24 cellular contexts compared by ENCODE assay signal in genomic region chr3:126521122-126521891, GRCh38. TPM values are rescaled to one million over a fixed set of nuclear protein-coding genes. Genes with fewer than 3 reads are reported as not detected.
DNase-seq lines count a peak whose midpoint lies in the region; ATAC-seq and TF ChIP-seq lines count a peak whose summit lies in the region.
"Had no signal": no experiment of that assay in that cellular context is flagged by ENCODE, and none has a peak within 500 bp of the region (broad histone marks: within the 10 kb centered on the region; RNA-seq: fewer than 3 reads in every experiment).

No MANE protein-coding gene starts in this region.

- H3K27me3 ChIP-seq in heart left ventricle = peaks cover 0 to 25% (median 7%) of the 10 kb centered on the region in 9 donors
- peaks cover 52% of the 10 kb centered on the region for H3K27me3 ChIP-seq in left ventricle myocardium inferior (ENCODE audit: low read depth)
- H3K27me3 ChIP-seq in neuronal stem cell (ENCODE audit: control insufficient read depth in 3 of 3, insufficient read depth in 3 of 3, low read depth in 1 of 3, low read length in 3 of 3) = peaks cover 0 to 58% (median 23%) of the 10 kb centered on the region in 3 experiments
- no peaks in the 10 kb centered on the region for H3K27me3 ChIP-seq in aorta (ENCODE audit: control insufficient read depth in 1 of 2, insufficient read depth in 2 of 2, low read length in 1 of 2)
- H3K27me3 ChIP-seq: thyroid gland had no signal

- 72 to 84% (median 76%) methylated on average over 8 to 11 of the region's 11 CpGs for WGBS in heart left ventricle, 4 donors
- WGBS in neuronal stem cell (ENCODE audit: extremely low coverage in 2 of 2, insufficient read length in 2 of 2, insufficient replicate concordance in 1 of 2), 2 donors = no CpG with 5 or more reads among the region's 11 CpGs
- 75 to 77% methylated on average over 11 of the region's 11 CpGs for WGBS in aorta, 2 donors

- no peak overlapping the region for H4K8ac ChIP-seq in neuronal stem cell (ENCODE audit: low read depth, low read length)

- no peak overlapping the region for H2BK12ac ChIP-seq in neuronal stem cell (ENCODE audit: low read length)

- no peak overlapping the region for H3K23ac ChIP-seq in neuronal stem cell (ENCODE audit: low read depth, low read length, poor library complexity)

- H3K9ac ChIP-seq in neuronal stem cell (ENCODE audit: low read depth, low read length, poor library complexity) = no peak overlapping the region

- TF ChIP-seq CTCF in heart left ventricle (IDR thresholded peaks at IDR 0.05) = no peak
- no peak for TF ChIP-seq CTCF in left ventricle myocardium inferior (IDR thresholded peaks at IDR 0.05; ENCODE audit: borderline replicate concordance)

- H3K27ac ChIP-seq in heart left ventricle (no peak overlapping the region), left ventricle myocardium inferior (replicated peaks) (no peak overlapping the region), neuronal stem cell (replicated peaks; ENCODE audit: low read length) (no peak overlapping the region), aorta (ENCODE audit: low read depth in 1 of 2, low read length in 2 of 2) (no peak overlapping the region)
- H3K27ac ChIP-seq: SK-N-MC, thyroid gland had no signal

- no peak overlapping the region for H3K4me2 ChIP-seq in neuronal stem cell (ENCODE audit: insufficient read depth, low read length, poor library complexity, severe bottlenecking)

- H3K4me3 ChIP-seq in heart left ventricle (no peak overlapping the region), left ventricle myocardium inferior (no peak overlapping the region), neuronal stem cell (ENCODE audit: low read length in 2 of 2) (no peak overlapping the region), aorta (ENCODE audit: low read length in 2 of 2) (no peak overlapping the region)
- H3K4me3 ChIP-seq: lung, SK-N-MC, thyroid gland had no signal

- H4K91ac ChIP-seq in neuronal stem cell (ENCODE audit: low read depth, low read length, poor library complexity) = no peak overlapping the region

- no peak overlapping the region for H2BK15ac ChIP-seq in neuronal stem cell (ENCODE audit: low read length)

- peak overlapping the region; percentile 31 for H2AK5ac ChIP-seq in neuronal stem cell (ENCODE audit: low read depth, low read length)

- peak in 3 of 5 donors; percentile 22 to 46 (median 22) for DNase-seq in heart left ventricle
- DNase-seq in left ventricle myocardium inferior = no peak
- DNase-seq in anterior cingulate cortex (lab: John Stamatoyannopoulos, UW) = peak in 31 of 58 donors; percentile 12 to 82 (median 44)
- DNase-seq in neuronal stem cell (ENCODE audit: low spot score) = no peak
- peak; percentile 44 to 62 for DNase-seq in aorta
- no peak for DNase-seq in erythroblast (lab: John Stamatoyannopoulos, UW)
- DNase-seq in OCI-M1 (lab: John Stamatoyannopoulos, UW) = no peak
- DNase-seq: activated CD8-positive, alpha-beta T cell treated with anti-CD3 and anti-CD28 coated beads, Interleukin-2, amount 10 ng/mL, durations not matched to agents 7 days and 5 days; BE2C; GOT3; NCI-H226; NCI-H748 treated with DMSO at 0.1 percent for 48 hours; stimulated activated naive CD8-positive, alpha-beta T cell treated with anti-CD3 and anti-CD28 coated beads, Interleukin-15, amount 100 ng/mL, for 72 hours had no signal

- H3K4ac ChIP-seq in neuronal stem cell (ENCODE audit: low read length) = no peak overlapping the region

- intact Hi-C loops in heart left ventricle (cut with DNase I) = loop anchor here (2.0 to 10.0 kb wide), 8 partner anchors 46 to 1026 kb away; partner anchors contain the start of gene TXNRD3 (in 1 of the 10)
- intact Hi-C loops in left ventricle myocardium inferior (cut with micrococcal nuclease) = no loop called here
- intact Hi-C loops in aorta (cut with DNase I) = loop anchor here (5.0 to 10.0 kb wide), 2 partner anchors 936 to 1023 kb away; no protein-coding TSS in a partner anchor

- H2BK5ac ChIP-seq in neuronal stem cell (ENCODE audit: low read length) = no peak overlapping the region

- ATAC-seq in heart left ventricle (no peak), aorta (ENCODE audit: low FRiP score) (no peak), HG02852 (IDR thresholded peaks at IDR 0.05; ENCODE audit: unreplicated experiment) (no peak)
- ATAC-seq: activated CD4-positive, CD25-positive, alpha-beta regulatory T cell treated with anti-CD3 and anti-CD28 coated beads, Interleukin-2, amount 50 U/mL, for 24 hours; activated CD8-positive, alpha-beta T cell treated with anti-CD3 and anti-CD28 coated beads, Interleukin-2, amount 10 ng/mL, durations not matched to agents 7 days and 5 days; stimulated activated naive CD8-positive, alpha-beta T cell treated with anti-CD3 and anti-CD28 coated beads, Interleukin-15, amount 100 ng/mL, for 72 hours; T-helper 17 cell had no signal

- H3K9me3 ChIP-seq in heart left ventricle (no peaks in the 10 kb centered on the region), left ventricle myocardium inferior (replicated peaks) (no peaks in the 10 kb centered on the region), neuronal stem cell (replicated peaks in 1 of 2; ENCODE audit: control insufficient read depth in 2 of 2, insufficient read depth in 1 of 2, low read depth in 1 of 2, low read length in 2 of 2) (no peaks in the 10 kb centered on the region), aorta (ENCODE audit: control insufficient read depth, low read length) (no peaks in the 10 kb centered on the region)
- H3K9me3 ChIP-seq: BE2C, thyroid gland had no signal

- H3K18ac ChIP-seq in neuronal stem cell (ENCODE audit: low read length) = peak overlapping the region; percentile 41

- H3K4me1 ChIP-seq in heart left ventricle = peaks cover 0 to 17% (median 5%) of the 10 kb centered on the region in 12 donors
- peaks cover 13% of the 10 kb centered on the region for H3K4me1 ChIP-seq in left ventricle myocardium inferior
- peaks cover 6 to 17% of the 10 kb centered on the region in 2 donors for H3K4me1 ChIP-seq in neuronal stem cell (ENCODE audit: control insufficient read depth in 2 of 2, insufficient read depth in 1 of 2, low read depth in 1 of 2, low read length in 2 of 2)
- no peaks in the 10 kb centered on the region for H3K4me1 ChIP-seq in aorta (ENCODE audit: control insufficient read depth in 1 of 2, insufficient read depth in 2 of 2, low read length in 2 of 2)
- H3K4me1 ChIP-seq: BE2C had no signal

- no peaks in the 10 kb centered on the region for H3K36me3 ChIP-seq in heart left ventricle
- H3K36me3 ChIP-seq in left ventricle myocardium inferior = no peaks in the 10 kb centered on the region
- H3K36me3 ChIP-seq in neuronal stem cell (replicated peaks in 1 of 2; ENCODE audit: control insufficient read depth in 2 of 2, insufficient read depth in 2 of 2, low read length in 2 of 2) = no peaks in the 10 kb centered on the region
- no peaks in the 10 kb centered on the region for H3K36me3 ChIP-seq in aorta (ENCODE audit: control insufficient read depth in 1 of 2, insufficient read depth in 2 of 2, low read length in 1 of 2)
- H3K36me3 ChIP-seq: BE2C, thyroid gland had no signal

- TF ChIP-seq POLR2A in heart left ventricle (IDR thresholded peaks at IDR 0.05) (no peak), erythroblast (IDR thresholded peaks at IDR 0.05; ENCODE audit: low read length) (no peak)

- H3K79me1 ChIP-seq in neuronal stem cell (ENCODE audit: low read depth, low read length) = peaks cover 2% of the 10 kb centered on the region

- no peak overlapping the region for H2AFZ ChIP-seq in neuronal stem cell (ENCODE audit: low read length)

- H2BK120ac ChIP-seq in neuronal stem cell (ENCODE audit: low read depth, low read length) = no peak overlapping the region

- H3K14ac ChIP-seq in neuronal stem cell (ENCODE audit: low read length) = no peak overlapping the region

RNA-seq across cellular contexts. Expression of gene CHST13, which starts 2.6 kb away (rescaled TPM):
- total RNA-seq in heart left ventricle (1 to 10 TPM in 1 of 9 donors, under 1 TPM in 7, not detected in 1; 0.30 to 2.3 (median 0.48) TPM), left ventricle myocardium inferior (0.11 TPM), aorta (under 1 TPM; 0.33 to 0.55 TPM)
- polyA plus RNA-seq in heart left ventricle (under 1 TPM; 0.07 to 0.15 TPM), aorta (not detected)
- 1.4 TPM for polyA plus RNA-seq in neuronal stem cell (2013, experiment 1 of 2)
- 1.6 TPM for polyA plus RNA-seq in neuronal stem cell (2013, experiment 2 of 2)
- total RNA-seq: A673; activated CD8-positive, alpha-beta T cell treated with anti-CD3 and anti-CD28 coated beads, Interleukin-2, amount 10 ng/mL, durations not matched to agents 7 days and 5 days had no signal
- polyA plus RNA-seq: IgD-negative memory B cell, neural cell had no signal

RNA-seq across cellular contexts. Expression of gene UROC1, which starts 3.7 kb away (rescaled TPM):
- total RNA-seq in heart left ventricle (not detected), left ventricle myocardium inferior (not detected), aorta (not detected)
- polyA plus RNA-seq in heart left ventricle (not detected), aorta (not detected)
- not detected for polyA plus RNA-seq in neuronal stem cell (2013, experiment 1 of 2)
- 0.03 TPM for polyA plus RNA-seq in neuronal stem cell (2013, experiment 2 of 2)
- total RNA-seq: A673, G401, T-helper 17 cell, thyroid gland had no signal
- polyA plus RNA-seq: IgD-negative memory B cell, neural cell had no signal

RNA-seq across cellular contexts. Expression of gene C3orf22, which starts 37.4 kb away (rescaled TPM):
- not detected for total RNA-seq in heart left ventricle
- polyA plus RNA-seq in heart left ventricle = not detected
- not detected for total RNA-seq in left ventricle myocardium inferior
- polyA plus RNA-seq in neuronal stem cell (2013, experiment 1 of 2) = 0.03 TPM
- not detected for polyA plus RNA-seq in neuronal stem cell (2013, experiment 2 of 2)
- not detected for total RNA-seq in aorta
- not detected for polyA plus RNA-seq in aorta
- total RNA-seq: A673; activated CD8-positive, alpha-beta T cell treated with anti-CD3 and anti-CD28 coated beads, Interleukin-2, amount 10 ng/mL, durations not matched to agents 7 days and 5 days; G401; mucosa of gallbladder; T-helper 17 cell; thyroid gland had no signal
- polyA plus RNA-seq: IgD-negative memory B cell, lung, neural cell had no signal

RNA-seq across cellular contexts. Expression of gene ZXDC, which starts 45.6 kb away (rescaled TPM):
- total RNA-seq in heart left ventricle (10 to 100 TPM; 15.4 to 40.3 (median 20.2) TPM), left ventricle myocardium inferior (15.6 TPM), aorta (10 to 100 TPM; 35.7 to 37.5 TPM)
- polyA plus RNA-seq in heart left ventricle (10 to 100 TPM in 1 of 2 donors, 1 to 10 TPM in 1; 8.7 to 10.9 TPM), aorta (10 to 100 TPM in 1 of 2 donors, 1 to 10 TPM in 1; 4.4 to 15.9 TPM)
- polyA plus RNA-seq in neuronal stem cell (2013, experiment 1 of 2) = 9.3 TPM
- polyA plus RNA-seq in neuronal stem cell (2013, experiment 2 of 2) = 9.8 TPM

Comparison
In these comparisons a context has a peak if more than half of its experiments do, and no peak if none do; other contexts are left out.
1. DNase-seq: peak in heart left ventricle (3 of 5), anterior cingulate cortex (31 of 58) and aorta (2 of 2); none in left ventricle myocardium inferior (single experiment), neuronal stem cell (single experiment), erythroblast (0 of 2) and OCI-M1 (single experiment).